In genomic region chr22:46809153-46809885, GRCh38 we compare ENCODE assay signal across 11 cellular contexts. TPM values are rescaled to one million over a fixed set of nuclear protein-coding genes. Genes with fewer than 3 reads are reported as not detected.
DNase-seq lines count a peak whose midpoint lies in the region; ATAC-seq and TF ChIP-seq lines count a peak whose summit lies in the region.
"Had no signal": no experiment of that assay in that cellular context is flagged by ENCODE, and none has a peak within 500 bp of the region (broad histone marks: within the 10 kb centered on the region; RNA-seq: fewer than 3 reads in every experiment).

No MANE protein-coding gene starts in this region.

- no peaks in the 10 kb centered on the region for H3K9me3 Mint-ChIP-seq in activated CD4-positive, alpha-beta T cell treated with anti-CD3 and anti-CD28 coated beads, Interleukin-2, amount 10 ng/mL, durations not matched to agents 24 days and 14 days
- H3K9me3 Mint-ChIP-seq in activated CD4-positive, alpha-beta T cell treated with anti-CD3 and anti-CD28 coated beads, Interleukin-2, amount 10 ng/mL, durations not matched to agents 7 days and 5 days: no peaks in the 10 kb centered on the region
- no peaks in the 10 kb centered on the region for H3K9me3 Mint-ChIP-seq in endodermal cell

- ATAC-seq in sciatic nerve: no peak
- no peak for ATAC-seq in HG02885 (IDR thresholded peaks at IDR 0.05; ENCODE audit: poor library complexity, unreplicated experiment)

- peak; percentile 49 for DNase-seq in activated CD4-positive, alpha-beta T cell treated with anti-CD3 and anti-CD28 coated beads, Interleukin-2, amount 10 ng/mL, durations not matched to agents 24 days and 14 days
- no peak for DNase-seq in activated CD4-positive, alpha-beta T cell treated with anti-CD3 and anti-CD28 coated beads, Interleukin-2, amount 10 ng/mL, durations not matched to agents 7 days and 5 days
- DNase-seq in endodermal cell: peak; percentile 30
- peak; percentile 21 for DNase-seq in sciatic nerve (ENCODE audit: low spot score)
- no peak for DNase-seq in COLO829 (ENCODE audit: low spot score)
- DNase-seq in T-helper 2 cell: no peak
- DNase-seq: Calu3, DMS 273 treated with DMSO at 0.1 percent for 48 hours had no signal

- POLR2A ChIA-PET in activated CD4-positive, alpha-beta T cell treated with anti-CD3 and anti-CD28 coated beads, Interleukin-2, amount 10 ng/mL, durations not matched to agents 7 days and 5 days (lab: Charles Lee): no interaction called here

- peaks cover 5% of the 10 kb centered on the region for H3K4me1 ChIP-seq in endodermal cell (ENCODE audit: control insufficient read depth, insufficient read depth, low read length)

- H3K4me3 ChIP-seq in endodermal cell (ENCODE audit: low read length): no peak overlapping the region
- H3K4me3 ChIP-seq: HAP-1 had no signal

- no peaks in the 10 kb centered on the region for H3K9me3 ChIP-seq in endodermal cell (ENCODE audit: control insufficient read depth, low read length)
- H3K9me3 ChIP-seq: HAP-1 had no signal

- peaks cover 27% of the 10 kb centered on the region for H3K36me3 ChIP-seq in endodermal cell (ENCODE audit: control insufficient read depth, insufficient read depth, low read length)
- H3K36me3 ChIP-seq: HAP-1 had no signal

- CTCF ChIA-PET in activated CD4-positive, alpha-beta T cell treated with anti-CD3 and anti-CD28 coated beads, Interleukin-2, amount 10 ng/mL, durations not matched to agents 7 days and 5 days (lab: Charles Lee): no interaction called here

- 91 to 93% methylated on average over 9 to 17 of the region's 17 CpGs for WGBS in endodermal cell (ENCODE audit: insufficient coverage in 1 of 2, insufficient read length in 1 of 2), 2 experiments

- no peak overlapping the region for H3K27ac ChIP-seq in endodermal cell (ENCODE audit: low read depth, low read length)
- H3K27ac ChIP-seq: 22Rv1 had no signal

- no peak overlapping the region for H3K27ac Mint-ChIP-seq in activated CD4-positive, alpha-beta T cell treated with anti-CD3 and anti-CD28 coated beads, Interleukin-2, amount 10 ng/mL, durations not matched to agents 24 days and 14 days
- H3K27ac Mint-ChIP-seq in activated CD4-positive, alpha-beta T cell treated with anti-CD3 and anti-CD28 coated beads, Interleukin-2, amount 10 ng/mL, durations not matched to agents 7 days and 5 days: no peak overlapping the region
- H3K27ac Mint-ChIP-seq in endodermal cell: no peak overlapping the region

- H3K4me3 Mint-ChIP-seq in activated CD4-positive, alpha-beta T cell treated with anti-CD3 and anti-CD28 coated beads, Interleukin-2, amount 10 ng/mL, durations not matched to agents 24 days and 14 days: no peak overlapping the region
- no peak overlapping the region for H3K4me3 Mint-ChIP-seq in activated CD4-positive, alpha-beta T cell treated with anti-CD3 and anti-CD28 coated beads, Interleukin-2, amount 10 ng/mL, durations not matched to agents 7 days and 5 days
- no peak overlapping the region for H3K4me3 Mint-ChIP-seq in endodermal cell

- intact Hi-C loops in activated CD4-positive, alpha-beta T cell treated with anti-CD3 and anti-CD28 coated beads, Interleukin-2, amount 10 ng/mL, durations not matched to agents 24 days and 14 days (cut with micrococcal nuclease): no loop called here
- intact Hi-C loops in sciatic nerve (cut with DNase I): loop anchor here (10.0 kb wide), 1 partner anchor 1615 kb away; no protein-coding TSS in a partner anchor

- no peak overlapping the region for H3K9ac ChIP-seq in endodermal cell (ENCODE audit: extremely low read depth, low read length, poor library complexity, severe bottlenecking)

- no peaks in the 10 kb centered on the region for H3K27me3 ChIP-seq in endodermal cell (ENCODE audit: control insufficient read depth, insufficient read depth, low read length, poor library complexity, severe bottlenecking)

- peaks cover 36% of the 10 kb centered on the region for H3K36me3 Mint-ChIP-seq in activated CD4-positive, alpha-beta T cell treated with anti-CD3 and anti-CD28 coated beads, Interleukin-2, amount 10 ng/mL, durations not matched to agents 24 days and 14 days (ENCODE audit: low read depth)
- peaks cover 22% of the 10 kb centered on the region for H3K36me3 Mint-ChIP-seq in activated CD4-positive, alpha-beta T cell treated with anti-CD3 and anti-CD28 coated beads, Interleukin-2, amount 10 ng/mL, durations not matched to agents 7 days and 5 days (ENCODE audit: low read depth)
- H3K36me3 Mint-ChIP-seq in endodermal cell (ENCODE audit: low read depth): peaks cover 32% of the 10 kb centered on the region

- peaks cover 12% of the 10 kb centered on the region for H3K4me1 Mint-ChIP-seq in activated CD4-positive, alpha-beta T cell treated with anti-CD3 and anti-CD28 coated beads, Interleukin-2, amount 10 ng/mL, durations not matched to agents 24 days and 14 days
- peaks cover 19% of the 10 kb centered on the region for H3K4me1 Mint-ChIP-seq in activated CD4-positive, alpha-beta T cell treated with anti-CD3 and anti-CD28 coated beads, Interleukin-2, amount 10 ng/mL, durations not matched to agents 7 days and 5 days
- no peaks in the 10 kb centered on the region for H3K4me1 Mint-ChIP-seq in endodermal cell

- H3K27me3 Mint-ChIP-seq in activated CD4-positive, alpha-beta T cell treated with anti-CD3 and anti-CD28 coated beads, Interleukin-2, amount 10 ng/mL, durations not matched to agents 24 days and 14 days: no peaks in the 10 kb centered on the region
- H3K27me3 Mint-ChIP-seq in activated CD4-positive, alpha-beta T cell treated with anti-CD3 and anti-CD28 coated beads, Interleukin-2, amount 10 ng/mL, durations not matched to agents 7 days and 5 days: no peaks in the 10 kb centered on the region
- no peaks in the 10 kb centered on the region for H3K27me3 Mint-ChIP-seq in endodermal cell (ENCODE audit: insufficient read depth)

- no peak for TF ChIP-seq CTCF in endodermal cell (conservative IDR thresholded peaks at IDR 0.05)

RNA-seq across cellular contexts. Expression of gene TBC1D22A, which starts 46.9 kb away (rescaled TPM):
- total RNA-seq in activated CD4-positive, alpha-beta T cell treated with anti-CD3 and anti-CD28 coated beads, Interleukin-2, amount 10 ng/mL, durations not matched to agents 24 days and 14 days: 39.2 and 41.0 TPM in 2 replicates
- total RNA-seq in activated CD4-positive, alpha-beta T cell treated with anti-CD3 and anti-CD28 coated beads, Interleukin-2, amount 10 ng/mL, durations not matched to agents 7 days and 5 days: 10 to 100 TPM; 34.1 to 39.2 TPM
- total RNA-seq in endodermal cell (10 to 100 TPM; 21.0 to 27.9 TPM), sciatic nerve (36.3 TPM)
- polyA plus RNA-seq in endodermal cell (2013, experiment 1 of 2): 11.4 TPM
- polyA plus RNA-seq in endodermal cell (2013, experiment 2 of 2): 11.7 TPM

Comparison
In these comparisons a context has a peak if more than half of its experiments do, and no peak if none do; other contexts are left out.
1. DNase-seq: peak in activated CD4-positive, alpha-beta T cell treated with anti-CD3 and anti-CD28 coated beads, Interleukin-2, amount 10 ng/mL, durations not matched to agents 24 days and 14 days (single experiment), endodermal cell (single experiment) and sciatic nerve (single experiment); none in activated CD4-positive, alpha-beta T cell treated with anti-CD3 and anti-CD28 coated beads, Interleukin-2, amount 10 ng/mL, durations not matched to agents 7 days and 5 days (single experiment), COLO829 (single experiment) and T-helper 2 cell (0 of 5).